In the genomic region with DNA sequence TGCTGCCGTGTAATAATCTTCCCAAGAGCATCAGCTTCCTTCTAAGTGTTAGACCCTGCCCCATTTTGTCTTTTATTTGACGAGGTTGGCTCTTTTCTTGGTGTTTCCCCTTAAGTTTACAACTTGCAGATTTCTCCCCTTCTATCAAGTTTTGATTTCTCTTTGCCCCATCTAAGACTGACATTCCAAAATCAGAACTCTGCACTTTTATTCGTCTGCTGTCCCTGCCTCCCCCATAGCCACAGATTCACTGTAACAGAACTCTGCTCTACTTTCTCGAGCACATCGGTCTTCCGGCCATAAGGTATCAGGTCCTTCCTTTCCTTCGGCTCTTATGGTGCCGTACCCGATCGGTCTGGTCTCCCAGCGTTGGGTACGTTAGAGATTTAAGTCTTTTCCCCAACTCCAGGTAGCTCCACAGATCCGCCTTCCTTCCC, we compare ENCODE assay signal across 1 cellular context.
TF ChIP-seq lines count a peak whose summit lies in the region.

No MANE protein-coding gene starts in this region.

TF ChIP-seq in SK-N-SH, 30 proteins besides CTCF, POLR2A, EP300 and RAD21 (continued from another document):
- no peak for TF ChIP-seq REST (IDR thresholded peaks at IDR 0.05; ENCODE audit: low read depth, low read length)
- no peak for TF ChIP-seq YY1 (IDR thresholded peaks at IDR 0.05; ENCODE audit: low read depth)
- TF ChIP-seq JUND (IDR thresholded peaks at IDR 0.05): no peak
- TF ChIP-seq SMC3 (IDR thresholded peaks at IDR 0.05; ENCODE audit: low read depth, low read length): no peak
- no peak for TF ChIP-seq MEF2A (IDR thresholded peaks at IDR 0.05; ENCODE audit: borderline replicate concordance, low read depth)
- no peak for TF ChIP-seq GABPA (IDR thresholded peaks at IDR 0.05; ENCODE audit: low read depth)
- TF ChIP-seq RCOR1 (IDR thresholded peaks at IDR 0.05; ENCODE audit: low read length): no peak
- TF ChIP-seq IRF3 (IDR thresholded peaks at IDR 0.05; ENCODE audit: low read depth, low read length): no peak
- no peak for TF ChIP-seq FOXJ3 (CRISPR knock-in tag; IDR thresholded peaks at IDR 0.05)
- TF ChIP-seq, protein P1, sequence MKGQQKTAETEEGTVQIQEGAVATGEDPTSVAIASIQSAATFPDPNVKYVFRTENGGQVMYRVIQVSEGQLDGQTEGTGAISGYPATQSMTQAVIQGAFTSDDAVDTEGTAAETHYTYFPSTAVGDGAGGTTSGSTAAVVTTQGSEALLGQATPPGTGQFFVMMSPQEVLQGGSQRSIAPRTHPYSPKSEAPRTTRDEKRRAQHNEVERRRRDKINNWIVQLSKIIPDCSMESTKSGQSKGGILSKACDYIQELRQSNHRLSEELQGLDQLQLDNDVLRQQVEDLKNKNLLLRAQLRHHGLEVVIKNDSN (IDR thresholded peaks at IDR 0.05; ENCODE audit: borderline replicate concordance, low read depth): no peak
- TF ChIP-seq ZBTB33 (IDR thresholded peaks at IDR 0.05; ENCODE audit: borderline replicate concordance, low read depth): no peak
- no peak for TF ChIP-seq NFIC (IDR thresholded peaks at IDR 0.05; ENCODE audit: borderline replicate concordance)
